8 cellular contexts compared by ENCODE assay signal in the genomic region with DNA sequence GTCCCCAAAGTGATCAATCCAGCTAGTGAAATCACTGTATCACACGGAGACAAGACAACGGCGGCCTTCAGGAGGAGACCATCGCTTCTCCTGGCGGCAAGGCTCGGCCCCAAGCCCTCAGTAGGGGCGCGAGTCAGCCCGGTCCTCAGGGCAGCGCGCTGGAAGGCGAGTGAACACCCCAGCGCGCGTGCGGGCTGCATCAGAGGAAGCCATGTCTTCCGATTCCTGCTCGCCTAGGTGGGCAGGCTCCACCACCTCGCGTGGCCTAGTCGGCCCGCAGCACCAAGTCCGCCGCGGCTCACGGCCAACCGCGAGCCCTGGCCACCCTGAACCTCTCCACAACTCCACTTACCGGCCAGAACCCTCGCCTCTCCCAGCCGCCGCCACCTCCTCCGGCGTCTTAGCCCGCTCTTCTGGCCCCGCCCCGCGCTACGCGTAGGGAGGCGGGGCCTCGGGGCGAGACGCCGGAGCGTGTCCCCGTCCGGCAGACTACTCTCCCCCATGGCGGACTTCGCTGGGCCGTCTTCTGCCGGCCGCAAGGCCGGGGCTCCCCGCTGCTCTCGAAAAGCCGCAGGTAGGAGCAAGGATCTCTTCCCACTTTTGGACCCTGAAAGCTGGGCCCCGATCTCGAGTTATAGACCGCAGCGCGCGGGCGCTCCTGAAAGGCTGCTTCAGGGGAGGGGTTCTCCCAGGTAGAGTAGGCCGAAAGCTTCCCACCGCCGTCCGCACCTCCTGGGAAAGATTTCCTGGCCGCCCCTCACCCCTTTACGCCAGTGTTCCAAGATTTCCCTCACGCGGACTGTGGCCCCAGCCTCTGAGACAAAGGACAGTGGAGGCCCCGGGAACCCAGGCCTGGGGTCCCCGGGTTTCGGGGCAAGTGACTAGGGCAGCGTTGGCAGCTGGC. TPM values are rescaled to one million over a fixed set of nuclear protein-coding genes. Genes with fewer than 3 reads are reported as not detected.
A peak's percentile ranks its signal among the peaks of the same experiment; 100 is the strongest.
DNase-seq lines count a peak whose midpoint lies in the region; ATAC-seq and TF ChIP-seq lines count a peak whose summit lies in the region.

TSS of gene GLMN (minus strand) at position 415 of the 904 bp plus-strand sequence. CDS start 988 bp downstream, outside the sequence.
TSS of gene RPAP2 (plus strand) at position 487 of the 904 bp plus-strand sequence. CDS start at position 502, 15 bp downstream.

- peaks cover 52% of the 10 kb centered on the region for H3K4me1 Mint-ChIP-seq in CD8-positive, alpha-beta T cell (ENCODE audit: low read depth)
- H3K4me1 Mint-ChIP-seq in activated CD8-positive, alpha-beta T cell treated with anti-CD3 and anti-CD28 coated beads, Interleukin-2, amount 10 ng/mL, durations not matched to agents 7 days and 5 days (ENCODE audit: low read depth), result peaks cover 40% of the 10 kb centered on the region
- H3K4me1 Mint-ChIP-seq in memory B cell, result peaks cover 22% of the 10 kb centered on the region

- CTCF ChIA-PET in CD8-positive, alpha-beta T cell (lab: Charles Lee), result interaction anchor here (0.6 to 2.3 kb wide), 8 partner anchors 9 to 302 kb away, joined by 3 to 9 read pairs (median 4); no protein-coding TSS in a partner anchor
- CTCF ChIA-PET in activated CD8-positive, alpha-beta T cell treated with anti-CD3 and anti-CD28 coated beads, Interleukin-2, amount 10 ng/mL, durations not matched to agents 7 days and 5 days (lab: Charles Lee), result interaction anchor here (0.8 to 2.3 kb wide), 11 partner anchors 8 to 533 kb away, joined by 3 to 7 read pairs (median 3); partner anchors contain the start of genes GFI1 and RPL5

- H3K36me3 Mint-ChIP-seq in CD8-positive, alpha-beta T cell, result peaks cover 45% of the 10 kb centered on the region
- H3K36me3 Mint-ChIP-seq in activated CD8-positive, alpha-beta T cell treated with anti-CD3 and anti-CD28 coated beads, Interleukin-2, amount 10 ng/mL, durations not matched to agents 7 days and 5 days (ENCODE audit: low read depth), result peaks cover 39% of the 10 kb centered on the region
- H3K36me3 Mint-ChIP-seq in memory B cell, result peaks cover 10% of the 10 kb centered on the region

- H3K4me1 ChIP-seq in CD8-positive, alpha-beta T cell (ENCODE audit: insufficient read depth, low read length), result peaks cover 13% of the 10 kb centered on the region

- no peaks in the 10 kb centered on the region for H3K9me3 Mint-ChIP-seq in CD8-positive, alpha-beta T cell
- no peaks in the 10 kb centered on the region for H3K9me3 Mint-ChIP-seq in activated CD8-positive, alpha-beta T cell treated with anti-CD3 and anti-CD28 coated beads, Interleukin-2, amount 10 ng/mL, durations not matched to agents 7 days and 5 days (ENCODE audit: insufficient read depth)
- no peaks in the 10 kb centered on the region for H3K9me3 Mint-ChIP-seq in memory B cell

- peak within 1 kb of the TSS; percentile 74 for H3K27ac ChIP-seq in CD8-positive, alpha-beta T cell (ENCODE audit: low read depth, low read length)

- H3K36me3 ChIP-seq in CD8-positive, alpha-beta T cell (ENCODE audit: insufficient read depth, low read length), result no peaks in the 10 kb centered on the region

- peak within 1 kb of the TSS; percentile 98 for H3K27ac Mint-ChIP-seq in CD8-positive, alpha-beta T cell
- H3K27ac Mint-ChIP-seq in activated CD8-positive, alpha-beta T cell treated with anti-CD3 and anti-CD28 coated beads, Interleukin-2, amount 10 ng/mL, durations not matched to agents 7 days and 5 days, result peak within 1 kb of the TSS; percentile 98
- H3K27ac Mint-ChIP-seq in memory B cell, result peak within 1 kb of the TSS; percentile 99

- peak within 1 kb of the TSS; percentile 94 for H3K4me3 Mint-ChIP-seq in CD8-positive, alpha-beta T cell
- peak within 1 kb of the TSS; percentile 94 for H3K4me3 Mint-ChIP-seq in activated CD8-positive, alpha-beta T cell treated with anti-CD3 and anti-CD28 coated beads, Interleukin-2, amount 10 ng/mL, durations not matched to agents 7 days and 5 days
- H3K4me3 Mint-ChIP-seq in memory B cell, result peak within 1 kb of the TSS; percentile 99

- POLR2A ChIA-PET in CD8-positive, alpha-beta T cell (lab: Charles Lee), result interaction anchor here (0.7 to 1.7 kb wide), 7 partner anchors 9 to 492 kb away, joined by 3 to 4 read pairs (median 3); no protein-coding TSS in a partner anchor
- POLR2A ChIA-PET in activated CD8-positive, alpha-beta T cell treated with anti-CD3 and anti-CD28 coated beads, Interleukin-2, amount 10 ng/mL, durations not matched to agents 7 days and 5 days (lab: Charles Lee), result interaction anchor here (0.6 to 1.0 kb wide), 6 partner anchors 12 to 321 kb away, joined by 3 to 5 read pairs (median 3); no protein-coding TSS in a partner anchor

- DNase-seq in CD8-positive, alpha-beta T cell, result peak; percentile 41 to 84 (median 66)
- DNase-seq in NCI-H774 (lab: John Stamatoyannopoulos, UW) (peak; percentile 78), memory B cell (ENCODE audit: low spot score in 2 of 2) (peak; percentile 63 to 81)
- peak; percentile 77 for DNase-seq in activated CD8-positive, alpha-beta T cell treated with anti-CD3 and anti-CD28 coated beads, Interleukin-2, amount 10 ng/mL, durations not matched to agents 7 days and 5 days
- DNase-seq in effector CD4-positive, alpha-beta T cell, result peak; percentile 57
- peak; percentile 49 for DNase-seq in stimulated activated CD8-positive, alpha-beta memory T cell treated with anti-CD3 and anti-CD28 coated beads, Interleukin-12 subunit alpha, Interleukin-12 subunit beta, amount 100 ng/mL, for 1 hour (ENCODE audit: low read depth)

- no peak for TF ChIP-seq CTCF in CD8-positive, alpha-beta T cell (IDR thresholded peaks at IDR 0.05)

- peak within 1 kb of the TSS; percentile 76 for H3K4me3 ChIP-seq in CD8-positive, alpha-beta T cell (ENCODE audit: low read depth, low read length)

- H3K27me3 Mint-ChIP-seq in CD8-positive, alpha-beta T cell (ENCODE audit: low read depth), result no peaks in the 10 kb centered on the region
- no peaks in the 10 kb centered on the region for H3K27me3 Mint-ChIP-seq in activated CD8-positive, alpha-beta T cell treated with anti-CD3 and anti-CD28 coated beads, Interleukin-2, amount 10 ng/mL, durations not matched to agents 7 days and 5 days (ENCODE audit: low read depth)
- no peaks in the 10 kb centered on the region for H3K27me3 Mint-ChIP-seq in memory B cell

- intact Hi-C loops in CD8-positive, alpha-beta T cell (cut with DNase I, micrococcal nuclease), result loop anchor here (1.0 to 10.0 kb wide), 13 partner anchors 18 to 1274 kb away; partner anchors contain the start of genes CDC7 (in 2 of the 2), RPL5 (in 2 of the 2), ZNF644 (in 2 of the 2) and BTBD8 (in 1 of the 2)

- H3K9me3 ChIP-seq in CD8-positive, alpha-beta T cell (ENCODE audit: low read length), result no peaks in the 10 kb centered on the region

- no peaks in the 10 kb centered on the region for H3K27me3 ChIP-seq in CD8-positive, alpha-beta T cell (ENCODE audit: insufficient read depth, low read length)

- peak; percentile 96 for ATAC-seq in CD8-positive, alpha-beta T cell
- ATAC-seq in GM19397 (IDR thresholded peaks at IDR 0.05; ENCODE audit: unreplicated experiment), result peak; percentile 99
- peak; percentile 95 for ATAC-seq in HG03565 (IDR thresholded peaks at IDR 0.05; ENCODE audit: unreplicated experiment)
- ATAC-seq in activated CD8-positive, alpha-beta T cell treated with anti-CD3 and anti-CD28 coated beads, Interleukin-2, amount 10 ng/mL, durations not matched to agents 7 days and 5 days, result peak; percentile 99
- ATAC-seq in memory B cell (ENCODE audit: low read depth), result peak; percentile 91

RNA-seq across cellular contexts. Expression of gene GLMN, which starts in this region (rescaled TPM):
- 1 to 10 TPM; 9.2 to 9.5 TPM for total RNA-seq in CD8-positive, alpha-beta T cell
- 10 to 100 TPM; 18.4 to 21.9 TPM for total RNA-seq in activated CD8-positive, alpha-beta T cell treated with anti-CD3 and anti-CD28 coated beads, Interleukin-2, amount 10 ng/mL, durations not matched to agents 7 days and 5 days

RNA-seq across cellular contexts. Expression of gene RPAP2, which starts in this region (rescaled TPM):
- 10 to 100 TPM; 29.4 to 33.9 TPM for total RNA-seq in CD8-positive, alpha-beta T cell
- 10 to 100 TPM; 32.9 to 36.2 TPM for total RNA-seq in activated CD8-positive, alpha-beta T cell treated with anti-CD3 and anti-CD28 coated beads, Interleukin-2, amount 10 ng/mL, durations not matched to agents 7 days and 5 days

Comparison
In these comparisons a context has a peak if more than half of its experiments do, and no peak if none do; other contexts are left out.
1. Peak in every context shown above with its lines: DNase-seq, ATAC-seq, H3K4me3 ChIP-seq and H3K27ac ChIP-seq.